8 cellular contexts compared by ENCODE assay signal in genomic region chr19:44891016-44891882, GRCh38. TPM values are rescaled to one million over a fixed set of nuclear protein-coding genes. Genes with fewer than 3 reads are reported as not detected.
DNase-seq lines count a peak whose midpoint lies in the region; ATAC-seq, FAIRE-seq and TF ChIP-seq lines count a peak whose summit lies in the region.

Gene TOMM40 (plus strand): TSS chr19:44891254. CDS start chr19:44891416, 162 bp downstream.

- peaks cover 37% of the 10 kb centered on the region for H3K4me1 Mint-ChIP-seq in activated T-cell treated with anti-CD3 and anti-CD28 coated beads, Interleukin-2, amount 50 U/mL, for 72 hours (ENCODE audit: low read depth)
- H3K4me1 Mint-ChIP-seq in glutamatergic neuron (ENCODE audit: low read depth, unreplicated experiment): peaks cover 11% of the 10 kb centered on the region

- intact Hi-C loops in posterior vena cava (cut with DNase I): loop anchor here in 1 of 2 donors (5.0 kb wide), 1 partner anchor 44 kb away; the partner anchor contains the start of gene NECTIN2

- H3K27me3 Mint-ChIP-seq in activated T-cell treated with anti-CD3 and anti-CD28 coated beads, Interleukin-2, amount 50 U/mL, for 72 hours (ENCODE audit: low read depth): no peaks in the 10 kb centered on the region
- peaks cover 17% of the 10 kb centered on the region for H3K27me3 Mint-ChIP-seq in glutamatergic neuron (ENCODE audit: unreplicated experiment)

- peak within 1 kb of the TSS; percentile 39 for H3K27ac Mint-ChIP-seq in activated T-cell treated with anti-CD3 and anti-CD28 coated beads, Interleukin-2, amount 50 U/mL, for 72 hours
- peak within 1 kb of the TSS; percentile 85 for H3K27ac Mint-ChIP-seq in glutamatergic neuron (ENCODE audit: unreplicated experiment)

- no peak for TF ChIP-seq CTCF in glutamatergic neuron (IDR thresholded peaks at IDR 0.05; ENCODE audit: partially characterized antibody, unreplicated experiment)

- FAIRE-seq in HTR-8/SVneo (lab: Jason Lieb, UNC): no peak

- peaks cover 2% of the 10 kb centered on the region in 2 donors for H3K9me3 Mint-ChIP-seq in activated T-cell treated with anti-CD3 and anti-CD28 coated beads, Interleukin-2, amount 50 U/mL, for 72 hours
- peaks cover 15% of the 10 kb centered on the region for H3K9me3 Mint-ChIP-seq in glutamatergic neuron (ENCODE audit: unreplicated experiment)

- H3K4me3 Mint-ChIP-seq in activated T-cell treated with anti-CD3 and anti-CD28 coated beads, Interleukin-2, amount 50 U/mL, for 72 hours: peak within 1 kb of the TSS; percentile 82 to 83
- peak within 1 kb of the TSS; percentile 93 for H3K4me3 Mint-ChIP-seq in glutamatergic neuron (ENCODE audit: unreplicated experiment)

- peaks cover under 1 to 14% of the 10 kb centered on the region in 2 donors for H3K36me3 Mint-ChIP-seq in activated T-cell treated with anti-CD3 and anti-CD28 coated beads, Interleukin-2, amount 50 U/mL, for 72 hours (ENCODE audit: insufficient read depth in 2 of 2)
- no peaks in the 10 kb centered on the region for H3K36me3 Mint-ChIP-seq in glutamatergic neuron (ENCODE audit: unreplicated experiment)

- DNase-seq in NCI-H526 (lab: John Stamatoyannopoulos, UW) (peak; percentile 100), NCI-H526 treated with DMSO at 0.1 percent for 48 hours (lab: John Stamatoyannopoulos, UW) (no peak), NCI-H69 (lab: John Stamatoyannopoulos, UW) (peak; percentile 100), glutamatergic neuron (peak; percentile 100), posterior vena cava (ENCODE audit: low spot score) (peak; percentile 100), HTR-8/SVneo (ENCODE audit: insufficient read length, low spot score) (no peak)
- peak; percentile 99 to 100 for DNase-seq in activated T-cell treated with anti-CD3 and anti-CD28 coated beads, Interleukin-2, amount 50 U/mL, for 72 hours

- ATAC-seq in HG03039 (IDR thresholded peaks at IDR 0.05; ENCODE audit: unreplicated experiment): peak; percentile 58
- ATAC-seq in activated T-cell treated with anti-CD3 and anti-CD28 coated beads, Interleukin-2, amount 50 U/mL, for 72 hours (replicated peaks in 1 of 2): no peak

RNA-seq across cellular contexts. Expression of gene TOMM40, which starts in this region (rescaled TPM):
- total RNA-seq in activated T-cell treated with anti-CD3 and anti-CD28 coated beads, Interleukin-2, amount 50 U/mL, for 72 hours: 10 to 100 TPM; 53.0 to 65.1 TPM
- total RNA-seq in glutamatergic neuron (ENCODE audit: unreplicated experiment): 57.8 TPM
- total RNA-seq in posterior vena cava: 10 to 100 TPM; 27.8 to 29.9 TPM

Comparison
In these comparisons a context has a peak if more than half of its experiments do, and no peak if none do; other contexts are left out.
1. DNase-seq: peak in NCI-H526 (2 of 2), NCI-H69 (single experiment), activated T-cell treated with anti-CD3 and anti-CD28 coated beads, Interleukin-2, amount 50 U/mL, for 72 hours (2 of 2), glutamatergic neuron (single experiment) and posterior vena cava (single experiment); none in NCI-H526 treated with DMSO at 0.1 percent for 48 hours (single experiment) and HTR-8/SVneo (single experiment).